ENCODE assay signal across 16 cellular contexts in genomic region chr18:47755102-47755456, GRCh38.
"Had no signal": no experiment of that assay in that cellular context is flagged by ENCODE, and none has a peak within 500 bp of the region (broad histone marks: within the 10 kb centered on the region; RNA-seq: fewer than 3 reads in every experiment).

No MANE protein-coding gene starts in this region.

- H3K9me3 ChIP-seq: ovary, suprapubic skin, thoracic aorta, uterus had no signal

- H3K9ac ChIP-seq: neural progenitor cell had no signal

- H3K4me1 Mint-ChIP-seq: mesothelial cell of epicardium, nephron progenitor cell, neural progenitor cell had no signal

- H3K4me1 ChIP-seq: left ventricle myocardium inferior, neural progenitor cell, suprapubic skin, tibial artery, uterus had no signal

- H3K27ac ChIP-seq: left ventricle myocardium inferior, neural progenitor cell, ovary, skin epidermis, stomach, suprapubic skin, thoracic aorta, tibial artery, uterus had no signal

- H3K27ac Mint-ChIP-seq: mesothelial cell of epicardium; natural killer cell; nephron progenitor cell; neural progenitor cell; progenitor cell of endocrine pancreas; stimulated activated naive B cell treated with anti-CD40 and anti-IgM and Interleukin-4, amounts not matched to agents 10 μg/mL and 1 μg/mL and 100 μg/mL, for 72 hours had no signal

- H3K27me3 ChIP-seq: neural progenitor cell, ovary, uterus had no signal

- H3K4me3 Mint-ChIP-seq: mesothelial cell of epicardium; naive B cell; natural killer cell; neural progenitor cell; stimulated activated naive B cell treated with anti-CD40 and anti-IgM and Interleukin-4, amounts not matched to agents 10 μg/mL and 1 μg/mL and 100 μg/mL, for 72 hours had no signal

- H3K36me3 Mint-ChIP-seq: neural progenitor cell; stimulated activated naive B cell treated with anti-CD40 and anti-IgM and Interleukin-4, amounts not matched to agents 10 μg/mL and 1 μg/mL and 100 μg/mL, for 72 hours had no signal

- H3K36me3 ChIP-seq: left ventricle myocardium inferior, neural progenitor cell, ovary, stomach, suprapubic skin, thoracic aorta, tibial artery, uterus had no signal

- DNase-seq: left ventricle myocardium inferior; naive B cell; natural killer cell; ovary; stimulated activated naive B cell treated with anti-CD40 and anti-IgM and Interleukin-4, amounts not matched to agents 10 μg/mL and 1 μg/mL and 100 μg/mL, for 72 hours; tibial artery; uterus had no signal

- H3K4me3 ChIP-seq: left ventricle myocardium inferior, lung, neural progenitor cell, ovary, skin epidermis, stomach, suprapubic skin, thoracic aorta, tibial artery, uterus had no signal
